ENCODE assay signal across 21 cellular contexts in genomic region chr21:34344584-34344983, GRCh38. TPM values are rescaled to one million over a fixed set of nuclear protein-coding genes. Genes with fewer than 3 reads are reported as not detected.
DNase-seq lines count a peak whose midpoint lies in the region; TF ChIP-seq lines count a peak whose summit lies in the region.
"Had no signal": no experiment of that assay in that cellular context is flagged by ENCODE, and none has a peak within 500 bp of the region (broad histone marks: within the 10 kb centered on the region; RNA-seq: fewer than 3 reads in every experiment).

No MANE protein-coding gene starts in this region.

- no peak overlapping the region for H3T11ph ChIP-seq in H9 (ENCODE audit: low read length)

- H2BK20ac ChIP-seq in H9 (ENCODE audit: low read depth, low read length, poor library complexity, severe bottlenecking): no peak overlapping the region

- H3K79me2 ChIP-seq in H9 (ENCODE audit: insufficient read depth, low read length): no peaks in the 10 kb centered on the region

- H3K4me3 ChIP-seq in testis: no peak overlapping the region

- peak overlapping the region in 2 of 3 experiments; percentile 23 to 61; a peak in 2 of 7 replicates for H3K27ac Mint-ChIP-seq in H9
- peak overlapping the region in 3 of 5 experiments; percentile 27 to 76 (median 51) for H3K27ac Mint-ChIP-seq in brain
- peak overlapping the region; percentile 75 for H3K27ac Mint-ChIP-seq in neural crest cell (ENCODE audit: unreplicated experiment)

- no peak overlapping the region for H2BK5ac ChIP-seq in H9 (ENCODE audit: insufficient read length, low read length)

- no peak overlapping the region for H3K4me2 ChIP-seq in H9 (ENCODE audit: insufficient read depth, insufficient read length, low read length)

- no peak overlapping the region for H2BK15ac ChIP-seq in H9 (ENCODE audit: low read depth, low read length)

- H3K18ac ChIP-seq in H9 (ENCODE audit: insufficient read length, low read depth, low read length): no peak overlapping the region

- H3K4me1 ChIP-seq in H9 (ENCODE audit: insufficient read depth, low read length) (no peaks in the 10 kb centered on the region), testis (peaks cover 29% of the 10 kb centered on the region)
- H3K4me1 ChIP-seq: Caco-2 had no signal

- H3K14ac ChIP-seq in H9 (ENCODE audit: insufficient read depth, low read length): no peak overlapping the region

- no peak overlapping the region for H2AFZ ChIP-seq in H9 (ENCODE audit: low read length)

- no peaks in the 10 kb centered on the region for H3K79me1 ChIP-seq in H9 (ENCODE audit: insufficient read depth, low read depth, low read length, poor library complexity, severe bottlenecking)

- H3K9me3 ChIP-seq in H9 (ENCODE audit: control insufficient read depth, low read depth, low read length) (no peaks in the 10 kb centered on the region), testis (no peaks in the 10 kb centered on the region)
- H3K9me3 ChIP-seq: Caco-2 had no signal

- no peaks in the 10 kb centered on the region for H3K23me2 ChIP-seq in H9 (ENCODE audit: insufficient read length, low read depth, low read length, poor library complexity, severe bottlenecking)

- no peak overlapping the region for H3K4ac ChIP-seq in H9 (ENCODE audit: low read depth, low read length)

- H3K27me3 Mint-ChIP-seq in H9 (ENCODE audit: low read depth): peaks cover 5% of the 10 kb centered on the region
- H3K27me3 Mint-ChIP-seq in brain: peaks cover 3% of the 10 kb centered on the region
- H3K27me3 Mint-ChIP-seq in neural crest cell (ENCODE audit: low read depth): no peaks in the 10 kb centered on the region

- no peak overlapping the region for H2AK5ac ChIP-seq in H9 (ENCODE audit: insufficient read length, low read length)

- no peak overlapping the region for H3K23ac ChIP-seq in H9 (ENCODE audit: insufficient read length, low read depth, low read length)

- no peak for DNase-seq in H9
- no peak for DNase-seq in neural crest cell (ENCODE audit: low read depth, low spot score)
- peak; percentile 11 for DNase-seq in testis
- no peak for DNase-seq in NCI-H510A (lab: John Stamatoyannopoulos, UW)
- DNase-seq in HCEC 1CT: no peak
- no peak for DNase-seq in iPS-NIHi11 (ENCODE audit: low spot score)
- DNase-seq in GM19238 (ENCODE audit: insufficient read length, low spot score): no peak
- DNase-seq: AML-193, Caco-2, DMS153, Kasumi-1, MM.1S, NCI-H1105 treated with DMSO at 0.1 percent for 48 hours, NCI-H1694 treated with DMSO at 0.1 percent for 48 hours, NCI-H2107, NCI-H526 treated with DMSO at 0.1 percent for 48 hours, SHP77 treated with DMSO at 0.1 percent for 48 hours had no signal

- no peak overlapping the region for H3K56ac ChIP-seq in H9 (ENCODE audit: insufficient read length, low read depth, low read length)

- no CpG with 5 or more reads among the region's 5 CpGs for WGBS in H9 (ENCODE audit: extremely low coverage, insufficient read length, low lambda C conversion rate)
- WGBS in testis, 2 donors: 78 to 79% methylated on average over 5 of the region's 5 CpGs

- H4K91ac ChIP-seq in H9 (ENCODE audit: insufficient read length, low read depth, low read length): no peak overlapping the region

- no peak for TF ChIP-seq POLR2A in testis (IDR thresholded peaks at IDR 0.05)

- no peak overlapping the region for H2BK120ac ChIP-seq in H9 (ENCODE audit: low read depth, low read length, poor library complexity, severe bottlenecking)

- no peak overlapping the region for H3K9ac ChIP-seq in H9 (ENCODE audit: extremely low read depth, insufficient read length, low read length)

- H3K27ac ChIP-seq in H9 (ENCODE audit: insufficient read length, low read depth, low read length): no peak overlapping the region
- peak overlapping the region; percentile 50 to 78 for H3K27ac ChIP-seq in testis

- no peaks in the 10 kb centered on the region for H3K4me1 Mint-ChIP-seq in H9
- peaks cover 26% of the 10 kb centered on the region for H3K4me1 Mint-ChIP-seq in brain
- peaks cover 27% of the 10 kb centered on the region for H3K4me1 Mint-ChIP-seq in neural crest cell

- H3K9me3 Mint-ChIP-seq in H9 (no peaks in the 10 kb centered on the region; a peak in 1 of 5 replicates), brain (peaks cover 0 to 11% (median 2%) of the 10 kb centered on the region in 5 experiments), neural crest cell (peaks cover 3% of the 10 kb centered on the region)
- H3K9me3 Mint-ChIP-seq: IgD-negative memory B cell had no signal

- no peak overlapping the region for H2BK12ac ChIP-seq in H9 (ENCODE audit: insufficient read length, low read depth, low read length)

- H3K36me3 Mint-ChIP-seq in H9 (ENCODE audit: insufficient read depth in 1 of 3, low read depth in 3 of 3) (no peaks in the 10 kb centered on the region), brain (no peaks in the 10 kb centered on the region), neural crest cell (ENCODE audit: low read depth) (no peaks in the 10 kb centered on the region)
- H3K36me3 Mint-ChIP-seq: IgD-negative memory B cell had no signal

- H3K36me3 ChIP-seq in testis (ENCODE audit: low read depth, missing control alignments): no peaks in the 10 kb centered on the region

- TF ChIP-seq CTCF in H9 (conservative IDR thresholded peaks at IDR 0.05) (no peak), brain (conservative IDR thresholded peaks at IDR 0.05) (no peak), neural crest cell (conservative IDR thresholded peaks at IDR 0.05) (no peak), testis (IDR thresholded peaks at IDR 0.05) (no peak)

- H3K27me3 ChIP-seq in H9 (ENCODE audit: insufficient read depth, low read length) (no peaks in the 10 kb centered on the region), testis (no peaks in the 10 kb centered on the region)

- H4K8ac ChIP-seq in H9 (replicated peaks; ENCODE audit: insufficient read length, low read depth, low read length): no peak overlapping the region

- H4K5ac ChIP-seq in H9 (ENCODE audit: insufficient read length, low read depth, low read length): no peak overlapping the region

- intact Hi-C loops in testis (cut with DNase I; ENCODE audit: low total_unique reads): loop anchor here (10.0 kb wide), 1 partner anchor 410 kb away; no protein-coding TSS in a partner anchor

- H3K4me3 Mint-ChIP-seq in H9 (no peak overlapping the region), brain (no peak overlapping the region), neural crest cell (no peak overlapping the region)
- H3K4me3 Mint-ChIP-seq: IgD-negative memory B cell had no signal

- H4K20me1 ChIP-seq in H9 (ENCODE audit: control insufficient read depth, insufficient read depth, insufficient read length): no peaks in the 10 kb centered on the region

RNA-seq across cellular contexts. Expression of gene KCNE2, which starts 19.2 kb away (rescaled TPM):
- total RNA-seq in H9 (2021) (0.29 TPM in 1 of 2 replicates, not detected in the other), neural crest cell (0.39 and 0.61 TPM in 2 replicates), testis (under 1 TPM in 1 of 2 donors, not detected in 1; 0.37 TPM)
- polyA plus RNA-seq in brain (ENCODE audit: insufficient read depth, low read depth, low replicate concordance) (not detected), testis (ENCODE audit: insufficient read depth, low read depth, low replicate concordance) (0.74 TPM)
- total RNA-seq: Caco-2, HT1080, OCI-LY7 had no signal
- polyA plus RNA-seq: IgD-negative memory B cell had no signal

RNA-seq across cellular contexts. Expression of gene SMIM11, which starts 30.7 kb away (rescaled TPM):
- 0.66 and 2.3 TPM in 2 replicates for total RNA-seq in H9 (2021)
- 16.8 TPM for polyA plus RNA-seq in brain (ENCODE audit: insufficient read depth, low read depth, low replicate concordance)
- 16.7 and 17.0 TPM in 2 replicates for total RNA-seq in neural crest cell
- total RNA-seq in testis: 10 to 100 TPM in 1 of 2 donors, 1 to 10 TPM in 1; 5.0 to 13.3 TPM
- 9.1 TPM for polyA plus RNA-seq in testis (ENCODE audit: insufficient read depth, low read depth, low replicate concordance)
